In genomic region chr2:55062754-55063153, GRCh38 we compare ENCODE assay signal across 16 cellular contexts.
"Had no signal": no experiment of that assay in that cellular context is flagged by ENCODE, and none has a peak within 500 bp of the region (broad histone marks: within the 10 kb centered on the region; RNA-seq: fewer than 3 reads in every experiment).

No MANE protein-coding gene starts in this region.

- H3K9me3 ChIP-seq: SK-N-SH had no signal

- H3K27me3 Mint-ChIP-seq: IgD-negative memory B cell, T-cell had no signal

- H3K4me3 Mint-ChIP-seq: IgD-negative memory B cell, T-cell had no signal

- ATAC-seq: PC-3 had no signal

- H3K9me3 Mint-ChIP-seq: T-cell had no signal

- DNase-seq: Kasumi-1, KBM-7, NCI-H1092 treated with DMSO at 0.1 percent for 48 hours, NCI-H1436, NCI-H187, NCI-H2029, NCI-H226, NCI-H510A, NCI-H774, PC-3, SHP77, SK-N-SH, SW 1271, T-cell had no signal

- H3K4me2 ChIP-seq: SK-N-SH had no signal

- H3K36me3 Mint-ChIP-seq: IgD-negative memory B cell, T-cell had no signal

- H3K27ac Mint-ChIP-seq: T-cell had no signal

- H3K9ac ChIP-seq: SK-N-SH had no signal

- H3K27ac ChIP-seq: RWPE1 had no signal
